ENCODE assay signal across 1 cellular context in the genomic region with DNA sequence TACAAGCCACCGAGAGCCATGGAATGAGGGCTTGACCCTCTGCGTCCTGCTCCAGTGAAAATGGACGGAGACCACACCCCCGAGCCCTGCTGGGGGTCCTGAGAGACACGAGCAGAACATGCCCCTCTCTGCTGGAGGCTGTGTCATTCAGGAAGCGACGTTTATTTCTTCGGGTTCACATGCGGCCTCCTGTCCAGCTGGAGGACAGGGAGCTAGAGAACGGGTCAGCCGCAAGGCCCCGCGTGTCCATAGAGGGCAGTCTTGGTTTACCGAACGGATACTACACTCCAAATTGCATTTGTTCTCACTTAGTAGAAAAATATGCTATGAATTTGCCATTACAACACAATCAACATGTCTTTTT.
TF ChIP-seq lines count a peak whose summit lies in the region.

No MANE protein-coding gene starts in this region.

TF ChIP-seq in K562, 482 proteins besides CTCF, POLR2A, EP300 and RAD21 (continued from another document):
- TF ChIP-seq STAG1 (CRISPR knock-in tag; IDR thresholded peaks at IDR 0.05; ENCODE audit: borderline replicate concordance) (peak; percentile 18; the same call in 1 of the 2 replicates), DEAF1 (CRISPR knock-in tag; IDR thresholded peaks at IDR 0.05) (0 out of 2 replicates have a peak, but pooled peaks have one; percentile 20), MYC (IDR thresholded peaks at IDR 0.05; ENCODE audit: low read depth, low read length) (0 out of 2 replicates have a peak, but pooled peaks have one; percentile 16), MYC (CRISPR knock-in tag; IDR thresholded peaks at IDR 0.05; ENCODE audit: borderline replicate concordance, low read depth) (no peak), MCM2 (IDR thresholded peaks at IDR 0.05; ENCODE audit: low read depth) (no peak), SMC3 (conservative IDR thresholded peaks at IDR 0.05; ENCODE audit: insufficient read depth, low read depth, low read length) (0 out of 2 replicates have a peak, but pooled peaks have one; percentile 24), TFAP4 (CRISPR knock-in tag; IDR thresholded peaks at IDR 0.05; ENCODE audit: borderline replicate concordance) (peak; percentile 53; the same call in 1 of the 2 replicates), ZNF444 (CRISPR knock-in tag; IDR thresholded peaks at IDR 0.05) (no peak), EGR1 (conservative IDR thresholded peaks at IDR 0.05) (no peak), NCOA6 (IDR thresholded peaks at IDR 0.05) (no peak), SRSF7 (optimal IDR thresholded peaks at IDR 0.05; ENCODE audit: low read depth, low read length) (no peak), ZC3H8 (IDR thresholded peaks at IDR 0.05) (no peak), FOXP1 (CRISPR knock-in tag; IDR thresholded peaks at IDR 0.05) (no peak), DACH1 (IDR thresholded peaks at IDR 0.05; ENCODE audit: partially characterized antibody) (peak; percentile 10), KLF13 (tag; IDR thresholded peaks at IDR 0.05; ENCODE audit: borderline replicate concordance, low read depth) (no peak)
